Comparison of ENCODE assay signal across 7 cellular contexts in the genomic region with DNA sequence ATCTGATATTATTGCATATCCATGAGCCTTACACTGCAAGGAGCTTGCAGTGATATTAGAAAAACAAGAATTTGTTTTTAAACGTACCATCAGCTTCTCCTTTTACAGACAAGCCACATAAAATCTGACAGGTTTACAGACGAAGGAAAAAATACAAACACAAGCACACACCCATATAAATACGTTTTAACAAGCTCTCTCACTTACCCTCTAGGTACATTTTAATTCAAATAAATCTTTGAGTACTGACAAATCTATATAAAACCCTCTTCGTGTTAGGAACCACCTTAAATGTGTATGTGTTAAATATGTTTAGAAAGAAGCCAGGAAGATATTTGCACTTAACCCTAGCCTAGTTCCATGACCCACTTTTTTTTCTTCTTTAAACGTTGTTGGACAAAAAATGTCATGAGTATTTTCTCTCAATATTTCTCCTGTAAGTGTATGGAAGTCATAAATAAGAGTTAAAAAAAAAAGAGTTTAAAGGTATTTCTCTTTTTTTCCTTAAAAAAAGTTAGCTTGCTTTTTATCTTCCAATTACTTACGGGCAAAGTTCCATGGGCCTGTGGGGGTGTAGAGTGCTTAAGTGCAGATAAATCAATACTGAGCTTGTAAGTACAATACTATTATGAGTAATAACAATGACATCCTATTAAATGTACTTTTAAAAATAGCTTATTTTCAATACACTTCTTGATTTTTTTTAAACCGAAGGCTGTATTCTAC. TPM values are rescaled to one million over a fixed set of nuclear protein-coding genes. Genes with fewer than 3 reads are reported as not detected.
A peak's percentile ranks its signal among the peaks of the same experiment; 100 is the strongest.
DNase-seq lines count a peak whose midpoint lies in the region; ATAC-seq and TF ChIP-seq lines count a peak whose summit lies in the region.

No MANE protein-coding gene starts in this region.

- DNase-seq in iris pigment epithelial cell (ENCODE audit: low read depth) (peak; percentile 2), stomach (no peak), NCI-H1092 (lab: John Stamatoyannopoulos, UW) (no peak), mesenteric fat pad (ENCODE audit: low spot score) (no peak)

- peaks cover 4 to 37% (median 24%) of the 10 kb centered on the region in 4 donors for H3K4me1 ChIP-seq in stomach

- peak overlapping the region in 4 of 5 donors; percentile 93 to 97 (median 94) for H3K27ac ChIP-seq in stomach

- peaks cover 26 to 55% (median 39%) of the 10 kb centered on the region in 3 donors for H3K4me1 Mint-ChIP-seq in IgD-negative memory B cell
- H3K4me1 Mint-ChIP-seq in activated T-helper 17 cell treated with anti-CD3 and anti-CD28 coated beads, Interleukin-2, amount 50 U/mL, for 72 hours, result peaks cover 33% of the 10 kb centered on the region

- H3K36me3 ChIP-seq in stomach, result no peaks in the 10 kb centered on the region

- TF ChIP-seq CTCF in stomach (IDR thresholded peaks at IDR 0.05), result no peak

- no peak for ATAC-seq in activated T-helper 17 cell treated with anti-CD3 and anti-CD28 coated beads, Interleukin-2, amount 50 U/mL, for 72 hours (replicated peaks)
- ATAC-seq in GM18907 (IDR thresholded peaks at IDR 0.05; ENCODE audit: unreplicated experiment), result no peak

- H3K9me3 ChIP-seq in stomach, result no peaks in the 10 kb centered on the region

- no peak for TF ChIP-seq EP300 in stomach (IDR thresholded peaks at IDR 0.05)

- peaks cover 13% of the 10 kb centered on the region for H3K36me3 Mint-ChIP-seq in IgD-negative memory B cell
- peaks cover 51% of the 10 kb centered on the region for H3K36me3 Mint-ChIP-seq in activated T-helper 17 cell treated with anti-CD3 and anti-CD28 coated beads, Interleukin-2, amount 50 U/mL, for 72 hours (ENCODE audit: low read depth)

- peaks cover 0 to 2% (median 0%) of the 10 kb centered on the region in 3 donors for H3K9me3 Mint-ChIP-seq in IgD-negative memory B cell
- H3K9me3 Mint-ChIP-seq in activated T-helper 17 cell treated with anti-CD3 and anti-CD28 coated beads, Interleukin-2, amount 50 U/mL, for 72 hours, result no peaks in the 10 kb centered on the region

- WGBS in stomach, 5 donors, result 11 to 26% (median 19%) methylated on average over 7 of the region's 7 CpGs

- H3K27me3 ChIP-seq in stomach, result peaks cover 0 to 4% (median 0%) of the 10 kb centered on the region in 3 donors

- no peak for TF ChIP-seq POLR2A in stomach (IDR thresholded peaks at IDR 0.05)

- no peaks in the 10 kb centered on the region for H3K27me3 Mint-ChIP-seq in IgD-negative memory B cell
- H3K27me3 Mint-ChIP-seq in activated T-helper 17 cell treated with anti-CD3 and anti-CD28 coated beads, Interleukin-2, amount 50 U/mL, for 72 hours, result no peaks in the 10 kb centered on the region

- intact Hi-C loops in stomach (cut with DNase I; ENCODE audit: low total_unique reads), result no loop called here

- peak overlapping the region; percentile 93 to 99 (median 95) for H3K27ac Mint-ChIP-seq in IgD-negative memory B cell
- H3K27ac Mint-ChIP-seq in activated T-helper 17 cell treated with anti-CD3 and anti-CD28 coated beads, Interleukin-2, amount 50 U/mL, for 72 hours, result peak overlapping the region; percentile 99

- H3K4me3 Mint-ChIP-seq in IgD-negative memory B cell, result peak overlapping the region; percentile 91 to 99 (median 96)
- peak overlapping the region; percentile 88 for H3K4me3 Mint-ChIP-seq in activated T-helper 17 cell treated with anti-CD3 and anti-CD28 coated beads, Interleukin-2, amount 50 U/mL, for 72 hours

- H3K4me3 ChIP-seq in stomach, result peak overlapping the region; percentile 64 to 82 (median 71)

RNA-seq across cellular contexts. Expression of a gene that starts 1.5 kb away (rescaled TPM):
- polyA plus RNA-seq in IgD-negative memory B cell (20.8 TPM), stomach (1 to 10 TPM; 2.2 to 4.6 (median 2.6) TPM)
- 10 to 100 TPM; 44.8 to 51.7 TPM for total RNA-seq in activated T-helper 17 cell treated with anti-CD3 and anti-CD28 coated beads, Interleukin-2, amount 50 U/mL, for 72 hours
- total RNA-seq in stomach (10 to 100 TPM; 12.7 to 69.4 (median 27.7) TPM), mesenteric fat pad (13.5 TPM)

RNA-seq across cellular contexts. Expression of a gene that starts 38.6 kb away (rescaled TPM):
- polyA plus RNA-seq in IgD-negative memory B cell (not detected), stomach (not detected)
- total RNA-seq in activated T-helper 17 cell treated with anti-CD3 and anti-CD28 coated beads, Interleukin-2, amount 50 U/mL, for 72 hours, result under 1 TPM; 0.74 to 0.99 TPM
- total RNA-seq in stomach (1 to 10 TPM in 1 of 5 donors, not detected in 4; 1.2 TPM), mesenteric fat pad (0.39 TPM)
